In genomic region chr22:20565079-20565734, GRCh38 we compare ENCODE assay signal across 12 cellular contexts. TPM values are rescaled to one million over a fixed set of nuclear protein-coding genes. Genes with fewer than 3 reads are reported as not detected.
A peak's percentile ranks its signal among the peaks of the same experiment; 100 is the strongest.
DNase-seq lines count a peak whose midpoint lies in the region; ATAC-seq and TF ChIP-seq lines count a peak whose summit lies in the region.
"Had no signal": no experiment of that assay in that cellular context is flagged by ENCODE, and none has a peak within 500 bp of the region (broad histone marks: within the 10 kb centered on the region; RNA-seq: fewer than 3 reads in every experiment).

No MANE protein-coding gene starts in this region.

- H3K4me3 Mint-ChIP-seq in CD8-positive, alpha-beta T cell: peak overlapping the region; percentile 42
- H3K4me3 Mint-ChIP-seq in chondrocyte (ENCODE audit: unreplicated experiment): no peak overlapping the region
- no peak overlapping the region for H3K4me3 Mint-ChIP-seq in nephron progenitor cell
- H3K4me3 Mint-ChIP-seq: activated B cell treated with CpG ODN at 0.5 μM for 24 hours; activated T-helper 1 cell treated with anti-CD3 and anti-CD28 coated beads, Interleukin-12 subunit alpha, Interleukin-12 subunit beta, Interleukin-2, Interleukin-4 antibody, amounts not matched to agents 30 ng/mL and 10 ng/mL and 1 ng/mL, durations not matched to agents 14 hours and 24 hours and 36 hours; dendritic cell treated with granulocyte-macrophage colony-stimulating factor and Interleukin-4, amounts not matched to agents 40 ng/mL and 50 ng/mL, for 4 days had no signal

- no peaks in the 10 kb centered on the region for H3K27me3 Mint-ChIP-seq in CD8-positive, alpha-beta T cell (ENCODE audit: low read depth)
- H3K27me3 Mint-ChIP-seq in chondrocyte (ENCODE audit: low read depth) (no peaks in the 10 kb centered on the region), nephron progenitor cell (ENCODE audit: low read depth, poor library complexity) (no peaks in the 10 kb centered on the region)
- H3K27me3 Mint-ChIP-seq: activated B cell treated with CpG ODN at 0.5 μM for 24 hours; dendritic cell treated with granulocyte-macrophage colony-stimulating factor and Interleukin-4, amounts not matched to agents 40 ng/mL and 50 ng/mL, for 4 days had no signal

- H3K27ac Mint-ChIP-seq in CD8-positive, alpha-beta T cell: peak overlapping the region; percentile 96
- H3K27ac Mint-ChIP-seq in chondrocyte (ENCODE audit: unreplicated experiment) (peak overlapping the region; percentile 61), nephron progenitor cell (peak overlapping the region; percentile 72)
- H3K27ac Mint-ChIP-seq: activated B cell treated with CpG ODN at 0.5 μM for 24 hours; activated T-helper 1 cell treated with anti-CD3 and anti-CD28 coated beads, Interleukin-12 subunit alpha, Interleukin-12 subunit beta, Interleukin-2, Interleukin-4 antibody, amounts not matched to agents 30 ng/mL and 10 ng/mL and 1 ng/mL, durations not matched to agents 14 hours and 24 hours and 36 hours; dendritic cell treated with granulocyte-macrophage colony-stimulating factor and Interleukin-4, amounts not matched to agents 40 ng/mL and 50 ng/mL, for 4 days had no signal

- H3K9me3 ChIP-seq in CD8-positive, alpha-beta T cell (ENCODE audit: low read length): no peaks in the 10 kb centered on the region
- H3K9me3 ChIP-seq: right atrium auricular region had no signal

- H3K4me1 ChIP-seq in CD8-positive, alpha-beta T cell (ENCODE audit: insufficient read depth, low read length): peaks cover 77% of the 10 kb centered on the region

- no peaks in the 10 kb centered on the region for H3K9me3 Mint-ChIP-seq in CD8-positive, alpha-beta T cell
- no peaks in the 10 kb centered on the region for H3K9me3 Mint-ChIP-seq in chondrocyte (ENCODE audit: low read depth)
- peaks cover 4% of the 10 kb centered on the region for H3K9me3 Mint-ChIP-seq in nephron progenitor cell
- H3K9me3 Mint-ChIP-seq: activated B cell treated with CpG ODN at 0.5 μM for 24 hours; activated T-helper 1 cell treated with anti-CD3 and anti-CD28 coated beads, Interleukin-12 subunit alpha, Interleukin-12 subunit beta, Interleukin-2, Interleukin-4 antibody, amounts not matched to agents 30 ng/mL and 10 ng/mL and 1 ng/mL, durations not matched to agents 14 hours and 24 hours and 36 hours; dendritic cell treated with granulocyte-macrophage colony-stimulating factor and Interleukin-4, amounts not matched to agents 40 ng/mL and 50 ng/mL, for 4 days had no signal

- peak; percentile 4 for ATAC-seq in CD8-positive, alpha-beta T cell

- no peak overlapping the region for H3K4me3 ChIP-seq in CD8-positive, alpha-beta T cell (ENCODE audit: low read depth, low read length)
- H3K4me3 ChIP-seq: right atrium auricular region had no signal

- peaks cover 76% of the 10 kb centered on the region for H3K36me3 Mint-ChIP-seq in CD8-positive, alpha-beta T cell
- H3K36me3 Mint-ChIP-seq in chondrocyte (ENCODE audit: low read depth) (peaks cover 21% of the 10 kb centered on the region), nephron progenitor cell (ENCODE audit: low read depth) (peaks cover 53% of the 10 kb centered on the region)

- peak overlapping the region; percentile 18 for H3K27ac ChIP-seq in CD8-positive, alpha-beta T cell (ENCODE audit: low read depth, low read length)
- H3K27ac ChIP-seq in RWPE1: peak overlapping the region; percentile 97
- H3K27ac ChIP-seq: right atrium auricular region had no signal

- POLR2A ChIA-PET in CD8-positive, alpha-beta T cell (lab: Charles Lee): interaction anchor here (1.4 to 10.1 kb wide), 4 partner anchors 12 to 38 kb away, joined by 4 to 308 read pairs (median 4); no protein-coding TSS in a partner anchor
- POLR2A ChIA-PET in RWPE1 (lab: Yijun Ruan, JAX; ENCODE audit: low non-redundant PET): no interaction called here

- H3K27me3 ChIP-seq in CD8-positive, alpha-beta T cell (ENCODE audit: insufficient read depth, low read length): no peaks in the 10 kb centered on the region
- H3K27me3 ChIP-seq: right atrium auricular region had no signal

- DNase-seq in CD8-positive, alpha-beta T cell: peak in 2 of 7 experiments; percentile 33 to 58
- no peak for DNase-seq in RWPE1 (ENCODE audit: low spot score)
- DNase-seq in chondrocyte (ENCODE audit: low spot score): peak; percentile 72
- no peak for DNase-seq in nephron progenitor cell
- DNase-seq in D341Med (ENCODE audit: low spot score): no peak
- DNase-seq in stimulated activated CD4-positive, alpha-beta T cell treated with anti-CD3 and anti-CD28 coated beads, Interleukin-4, amount 100 ng/mL, for 4 hours: no peak
- DNase-seq in GM19238 (ENCODE audit: insufficient read length, low spot score): no peak
- no peak for DNase-seq in H4 (ENCODE audit: low spot score)
- DNase-seq: activated B cell treated with CpG ODN at 0.5 μM for 24 hours had no signal

- peaks cover 79% of the 10 kb centered on the region for H3K4me1 Mint-ChIP-seq in CD8-positive, alpha-beta T cell (ENCODE audit: low read depth)
- H3K4me1 Mint-ChIP-seq in chondrocyte (ENCODE audit: low read depth) (peaks cover 61% of the 10 kb centered on the region), nephron progenitor cell (no peaks in the 10 kb centered on the region)

- H3K36me3 ChIP-seq in CD8-positive, alpha-beta T cell (ENCODE audit: insufficient read depth, low read length): peaks cover 29% of the 10 kb centered on the region

- no peak for TF ChIP-seq CTCF in CD8-positive, alpha-beta T cell (IDR thresholded peaks at IDR 0.05)
- TF ChIP-seq CTCF in RWPE1 (conservative IDR thresholded peaks at IDR 0.05; ENCODE audit: low read depth): no peak
- no peak for TF ChIP-seq CTCF in chondrocyte (IDR thresholded peaks at IDR 0.05)
- TF ChIP-seq CTCF in nephron progenitor cell (IDR thresholded peaks at IDR 0.05): no peak

- intact Hi-C loops in CD8-positive, alpha-beta T cell (cut with DNase I, micrococcal nuclease): loop anchor here in 1 of 2 experiments (5.0 kb wide), 3 partner anchors 42 to 243 kb away; partner anchors contain the start of gene DGCR6L

- CTCF ChIA-PET in CD8-positive, alpha-beta T cell (lab: Charles Lee): interaction anchor here (0.6 to 16.0 kb wide), 25 partner anchors 10 to 176 kb away, joined by 3 to 382 read pairs (median 6); partner anchors contain the start of gene MED15
- CTCF ChIA-PET in RWPE1 (lab: Yijun Ruan, JAX): interaction anchor here (0.5 to 1.2 kb wide), 8 partner anchors 10 to 147 kb away, joined by 3 to 7 read pairs (median 4); no protein-coding TSS in a partner anchor

RNA-seq across cellular contexts. Expression of gene MED15, which starts 57.8 kb away (rescaled TPM):
- 100 to 1,000 TPM; 316 TPM for total RNA-seq in CD8-positive, alpha-beta T cell
- 105 to 111 TPM (median 110 TPM) in 3 replicates for total RNA-seq in chondrocyte
- 5.7 and 9.1 TPM in 2 replicates for total RNA-seq in H4 (2014; rRNA removed; shearing (Covaris generic))

Comparison
In these comparisons a context has a peak if more than half of its experiments do, and no peak if none do; other contexts are left out.
1. RNA of gene MED15, which starts 57.8 kb away (total RNA-seq): 316 TPM in CD8-positive, alpha-beta T cell and 105 to 111 TPM in chondrocyte; 5.7 to 9.1 TPM in H4; every median in the first group is over 10 times any median in the second.
2. Peak in every context shown above with its lines, with median percentiles within 50 percentile points of each other: H3K27ac Mint-ChIP-seq.